8 cellular contexts compared by ENCODE assay signal in genomic region chr1:160031368-160032164, GRCh38. TPM values are rescaled to one million over a fixed set of nuclear protein-coding genes. Genes with fewer than 3 reads are reported as not detected.
DNase-seq lines count a peak whose midpoint lies in the region; ATAC-seq and TF ChIP-seq lines count a peak whose summit lies in the region.

TSS of gene PIGM (minus strand) at chr1:160031990. CDS start at chr1:160031739, 251 bp downstream.

- peak; percentile 92 for ATAC-seq in GM21737 (IDR thresholded peaks at IDR 0.05; ENCODE audit: unreplicated experiment)
- ATAC-seq in esophagus mucosa: peak; percentile 97

- H3K27me3 ChIP-seq in muscle layer of duodenum (ENCODE audit: low read depth, low read length): no peaks in the 10 kb centered on the region

- peak within 1 kb of the TSS; percentile 81 to 94 for H3K4me3 ChIP-seq in muscle layer of duodenum (ENCODE audit: low read depth in 1 of 2, low read length in 2 of 2)

- no peaks in the 10 kb centered on the region for H3K9me3 ChIP-seq in muscle layer of duodenum (ENCODE audit: control insufficient read depth in 1 of 2, low read length in 2 of 2)

- H3K4me1 ChIP-seq in muscle layer of duodenum (ENCODE audit: control insufficient read depth in 1 of 2, insufficient read depth in 2 of 2, low read length in 2 of 2): peaks cover 11 to 14% of the 10 kb centered on the region in 2 donors

- no peaks in the 10 kb centered on the region for H3K36me3 ChIP-seq in muscle layer of duodenum (ENCODE audit: control insufficient read depth in 1 of 2, insufficient read depth in 2 of 2, low read length in 2 of 2)

- H3K27ac ChIP-seq in muscle layer of duodenum (ENCODE audit: low read length): peak within 1 kb of the TSS; percentile 53

- DNase-seq in DMS79 (lab: John Stamatoyannopoulos, UW) (peak; percentile 98), KG1 (lab: John Stamatoyannopoulos, UW) (peak; percentile 75)
- DNase-seq in activated T-cell treated with anti-CD3 and anti-CD28 coated beads, Interleukin-2, amount 50 U/mL, for 48 hours: peak; percentile 95
- peak; percentile 91 for DNase-seq in stimulated activated CD8-positive, alpha-beta memory T cell treated with anti-CD3 and anti-CD28 coated beads, Interleukin-7, amount 100 ng/mL, for 24 hours (ENCODE audit: low read depth)

TF ChIP-seq in PFSK-1, 5 proteins besides CTCF, POLR2A, EP300 and RAD21:
- peak; percentile 60 for TF ChIP-seq POLR2AphosphoS5 (IDR thresholded peaks at IDR 0.05; ENCODE audit: low read depth, low read length)
- no peak for TF ChIP-seq REST (IDR thresholded peaks at IDR 0.05; ENCODE audit: insufficient read depth in 1 of 2, low read depth in 2 of 2, low read length in 2 of 2)

RNA-seq across cellular contexts. Expression of gene PIGM, which starts in this region (rescaled TPM):
- polyA plus RNA-seq in PFSK-1 (2012; ENCODE audit: insufficient read length, low read depth): 0.98 TPM
- total RNA-seq in esophagus mucosa: 3.3 TPM

Comparison
In these comparisons a context has a peak if more than half of its experiments do, and no peak if none do; other contexts are left out.
1. Peak in every context shown above with its lines: DNase-seq, ATAC-seq, H3K4me3 ChIP-seq and H3K27ac ChIP-seq.